1 cellular context compared by ENCODE assay signal in genomic region chr3:5331567-5332269, GRCh38.
TF ChIP-seq lines count a peak whose summit lies in the region.

No MANE protein-coding gene starts in this region.

TF ChIP-seq in HepG2, 621 proteins besides CTCF, POLR2A, EP300 and RAD21 (continued from another document and continues in another):
- TF ChIP-seq SUZ12 (IDR thresholded peaks at IDR 0.05; ENCODE audit: low read depth, low read length) (no peak), GATAD2A (CRISPR knock-in tag; IDR thresholded peaks at IDR 0.05) (peak; percentile 57), ZSCAN31 (CRISPR knock-in tag; IDR thresholded peaks at IDR 0.05; ENCODE audit: low read depth) (no peak), ZNF337 (CRISPR knock-in tag; IDR thresholded peaks at IDR 0.05; ENCODE audit: borderline replicate concordance, low read depth) (no peak), ZNF460 (CRISPR knock-in tag; IDR thresholded peaks at IDR 0.05; ENCODE audit: borderline replicate concordance) (no peak), SIX4 (CRISPR knock-in tag; IDR thresholded peaks at IDR 0.05) (peak; percentile 11; the same call in 1 of the 2 replicates), ZNF124 (CRISPR knock-in tag; IDR thresholded peaks at IDR 0.05) (no peak), ZNF772 (CRISPR knock-in tag; IDR thresholded peaks at IDR 0.05) (no peak), ZNF749 (CRISPR knock-in tag; IDR thresholded peaks at IDR 0.05; ENCODE audit: borderline replicate concordance) (no peak), MLX (CRISPR knock-in tag; IDR thresholded peaks at IDR 0.05) (no peak), RELA (CRISPR knock-in tag; IDR thresholded peaks at IDR 0.05) (no peak), ZNF468 (CRISPR knock-in tag; IDR thresholded peaks at IDR 0.05) (no peak), REXO4 (CRISPR knock-in tag; IDR thresholded peaks at IDR 0.05; ENCODE audit: borderline replicate concordance) (no peak), ZNF343 (CRISPR knock-in tag; IDR thresholded peaks at IDR 0.05) (no peak), GZF1 (CRISPR knock-in tag; IDR thresholded peaks at IDR 0.05) (no peak), ZNF580 (CRISPR knock-in tag; IDR thresholded peaks at IDR 0.05; ENCODE audit: borderline replicate concordance, low read depth) (no peak), ZSCAN21 (CRISPR knock-in tag; IDR thresholded peaks at IDR 0.05; ENCODE audit: borderline replicate concordance) (no peak), GRHL1 (CRISPR knock-in tag; conservative IDR thresholded peaks at IDR 0.05) (no peak), TBX3 (IDR thresholded peaks at IDR 0.05; ENCODE audit: borderline replicate concordance) (peak; percentile 41; the same call in 1 of the 2 replicates), MLLT10 (CRISPR knock-in tag; IDR thresholded peaks at IDR 0.05) (no peak), MXD4 (CRISPR knock-in tag; IDR thresholded peaks at IDR 0.05) (no peak), NFYC (CRISPR knock-in tag; IDR thresholded peaks at IDR 0.05) (no peak), ZKSCAN1 (IDR thresholded peaks at IDR 0.05; ENCODE audit: low read length) (no peak), TEAD2 (CRISPR knock-in tag; IDR thresholded peaks at IDR 0.05) (no peak), ZSCAN12 (CRISPR knock-in tag; IDR thresholded peaks at IDR 0.05) (no peak), ZFP91 (CRISPR knock-in tag; IDR thresholded peaks at IDR 0.05; ENCODE audit: borderline replicate concordance) (no peak), IKZF1 (IDR thresholded peaks at IDR 0.05) (no peak), HNF4G (IDR thresholded peaks at IDR 0.05; ENCODE audit: borderline replicate concordance, low read depth, low read length) (no peak), HNF4G (CRISPR knock-in tag; IDR thresholded peaks at IDR 0.05; ENCODE audit: borderline replicate concordance, low read depth) (no peak), ARID3A (IDR thresholded peaks at IDR 0.05; ENCODE audit: low read depth, low read length) (peak; percentile 48; the same call in 1 of the 2 replicates), POLR2AphosphoS2 (IDR thresholded peaks at IDR 0.05; ENCODE audit: low read depth, low read length) (no peak), ZNF552 (CRISPR knock-in tag; IDR thresholded peaks at IDR 0.05; ENCODE audit: borderline replicate concordance) (no peak), TARDBP (CRISPR knock-in tag; IDR thresholded peaks at IDR 0.05) (peak; percentile 44; the same call in 1 of the 2 replicates), SMARCE1 (IDR thresholded peaks at IDR 0.05; ENCODE audit: borderline replicate concordance) (no peak), DDIT3 (CRISPR knock-in tag; IDR thresholded peaks at IDR 0.05) (no peak), ETS1 (CRISPR knock-in tag; IDR thresholded peaks at IDR 0.05) (no peak), ZNF382 (CRISPR knock-in tag; IDR thresholded peaks at IDR 0.05; ENCODE audit: borderline replicate concordance) (no peak), ZBTB10 (CRISPR knock-in tag; IDR thresholded peaks at IDR 0.05; ENCODE audit: borderline replicate concordance) (no peak), ZNF17 (CRISPR knock-in tag; IDR thresholded peaks at IDR 0.05) (no peak), SOX13 (IDR thresholded peaks at IDR 0.05) (no peak), SOX13 (CRISPR knock-in tag; conservative IDR thresholded peaks at IDR 0.05 in 1 of 2, IDR thresholded peaks at IDR 0.05 in 1 of 2) (peak in 1 of 2 experiments; percentile 42; a peak in 1 of 4 replicates), PLSCR1 (CRISPR knock-in tag; IDR thresholded peaks at IDR 0.05; ENCODE audit: borderline replicate concordance) (no peak), NR2C2 (CRISPR knock-in tag; IDR thresholded peaks at IDR 0.05; ENCODE audit: borderline replicate concordance) (no peak), SRSF1 (optimal IDR thresholded peaks at IDR 0.05; ENCODE audit: low read depth, low read length) (no peak), JUND (CRISPR knock-in tag; IDR thresholded peaks at IDR 0.05) (no peak), PBX3 (CRISPR knock-in tag; IDR thresholded peaks at IDR 0.05; ENCODE audit: borderline replicate concordance) (no peak), AKNA (CRISPR knock-in tag; IDR thresholded peaks at IDR 0.05; ENCODE audit: borderline replicate concordance) (no peak), JUN (CRISPR knock-in tag; IDR thresholded peaks at IDR 0.05) (no peak)
